In the genomic region with DNA sequence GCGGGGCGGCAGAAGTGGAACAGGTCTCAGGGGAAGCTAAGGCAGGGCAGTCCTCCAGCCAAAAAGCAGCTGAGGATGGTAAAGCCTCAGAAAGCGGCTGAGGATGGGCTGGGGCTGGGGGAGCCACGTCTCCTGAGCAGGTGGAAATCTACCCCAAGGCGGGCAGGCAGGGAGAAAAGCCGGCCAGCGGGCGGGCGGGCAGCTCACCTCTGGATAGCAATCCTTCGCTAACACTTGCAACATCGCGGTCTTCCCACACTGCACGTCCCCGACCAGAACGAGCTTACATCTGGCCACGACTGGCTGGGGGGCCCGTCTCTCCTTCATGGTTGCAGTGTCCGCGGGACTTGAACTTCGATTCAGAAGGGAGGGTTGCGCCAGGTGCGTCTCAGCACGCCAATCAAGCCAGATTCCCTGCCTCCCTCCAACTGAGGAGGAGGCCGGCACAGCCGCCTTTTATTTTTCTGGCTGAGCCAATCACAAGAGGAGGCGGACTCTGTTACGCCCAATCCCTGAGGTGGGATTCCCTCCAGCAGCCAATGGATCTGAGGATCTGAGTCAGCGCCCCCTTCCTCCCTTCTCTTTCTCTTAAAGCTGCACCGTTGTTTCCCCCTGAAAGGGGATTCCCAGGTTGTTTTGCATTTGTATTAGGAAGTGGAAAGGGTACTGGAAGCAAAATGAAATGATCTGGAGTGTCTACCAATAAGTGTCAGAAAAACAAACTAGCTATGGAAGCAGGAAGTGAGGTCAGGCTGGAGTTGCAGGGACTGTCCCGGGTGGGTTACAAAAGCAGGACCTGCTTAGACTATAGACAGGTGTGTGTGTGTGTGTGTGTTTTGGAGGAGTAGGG, we compare ENCODE assay signal across 8 cellular contexts. TPM values are rescaled to one million over a fixed set of nuclear protein-coding genes. Genes with fewer than 3 reads are reported as not detected.
DNase-seq lines count a peak whose midpoint lies in the region; ATAC-seq, FAIRE-seq and TF ChIP-seq lines count a peak whose summit lies in the region.

A gene (minus strand): TSS at position 430 of the 850 bp plus-strand sequence. CDS start 103 bp downstream, at position 327.

- peaks cover 8% of the 10 kb centered on the region for H3K4me1 ChIP-seq in upper lobe of right lung

- no peaks in the 10 kb centered on the region for H3K9me3 ChIP-seq in upper lobe of right lung

- peak within 1 kb of the TSS; percentile 84 to 94 for H3K27ac Mint-ChIP-seq in T-cell

- H3K27me3 Mint-ChIP-seq in T-cell = peaks cover 13 to 30% of the 10 kb centered on the region in 2 donors

- H3K4me3 ChIP-seq in upper lobe of right lung = peak within 1 kb of the TSS; percentile 57

- H3K4me3 Mint-ChIP-seq in T-cell = peak within 1 kb of the TSS; percentile 87 to 89 (median 88)

- H3K27me3 ChIP-seq in upper lobe of right lung = no peaks in the 10 kb centered on the region

- peak; percentile 82 for DNase-seq in GM12892 (ENCODE audit: insufficient read length)
- peak; percentile 93 for DNase-seq in NCI-H1436 (lab: John Stamatoyannopoulos, UW)
- peak; percentile 59 to 88 (median 81) for DNase-seq in T-cell
- peak; percentile 43 to 96 (median 86) for DNase-seq in amygdala (lab: John Stamatoyannopoulos, UW)
- DNase-seq in left cardiac atrium = peak; percentile 91
- peak; percentile 84 to 98 (median 91) for DNase-seq in posterior cingulate gyrus
- DNase-seq in upper lobe of right lung = peak; percentile 87

- no peaks in the 10 kb centered on the region for H3K9me3 Mint-ChIP-seq in T-cell

- CTCF ChIA-PET in T-cell (lab: Charles Lee) = interaction anchor here (0.6 to 2.4 kb wide), 7 partner anchors 13 to 71 kb away, joined by 3 to 28 read pairs (median 4); a partner anchor contains a TSS

- H3K36me3 Mint-ChIP-seq in T-cell = peaks cover 8% of the 10 kb centered on the region

- H3K36me3 ChIP-seq in upper lobe of right lung = no peaks in the 10 kb centered on the region

- POLR2A ChIA-PET in T-cell (lab: Charles Lee) = interaction anchor here (0.5 to 1.1 kb wide), 8 partner anchors 12 to 759 kb away, joined by 3 to 9 read pairs (median 3); a partner anchor contains a TSS

- TF ChIP-seq POLR2A in GM12892 (IDR thresholded peaks at IDR 0.05; ENCODE audit: low read depth, low read length) = peak; percentile 99

- no peak within 1 kb of the TSS for H3K27ac ChIP-seq in upper lobe of right lung

- peak; percentile 95 for FAIRE-seq in GM12892 (lab: Jason Lieb, UNC)

- intact Hi-C loops in left cardiac atrium (cut with DNase I) (no loop called here), posterior cingulate gyrus (cut with DNase I) (loop anchor here (1.0 kb wide), 1 partner anchor 12 kb away; no protein-coding TSS in a partner anchor), upper lobe of right lung (cut with DNase I) (no loop called here)

- peak; percentile 94 for ATAC-seq in HG02840 (IDR thresholded peaks at IDR 0.05; ENCODE audit: low FRiP score, unreplicated experiment)
- ATAC-seq in T-cell (replicated peaks in 1 of 4) = peak; percentile 92 to 97 (median 96)
- peak; percentile 99 for ATAC-seq in left cardiac atrium
- ATAC-seq in upper lobe of right lung = peak; percentile 97

- peaks cover 25 to 26% (median 25%) of the 10 kb centered on the region in 3 donors for H3K4me1 Mint-ChIP-seq in T-cell

- peak; percentile 20 for TF ChIP-seq CTCF in upper lobe of right lung (IDR thresholded peaks at IDR 0.05)

RNA-seq across cellular contexts. Expression of the gene that starts here (rescaled TPM):
- 4.0 TPM for polyA plus RNA-seq in GM12892 (2012; ENCODE audit: missing spikeins)
- total RNA-seq in T-cell = 10 to 100 TPM in 1 of 5 donors, 1 to 10 TPM in 4; 2.6 to 10.5 (median 5.0) TPM
- under 1 TPM; 0.56 to 0.79 TPM for total RNA-seq in left cardiac atrium
- 7.1 TPM for total RNA-seq in upper lobe of right lung

Comparison
In these comparisons a context has a peak if more than half of its experiments do, and no peak if none do; other contexts are left out.
1. Peak in DNase-seq and ATAC-seq in left cardiac atrium; RNA of the gene not detected or under 1 TPM.